In the genomic region with DNA sequence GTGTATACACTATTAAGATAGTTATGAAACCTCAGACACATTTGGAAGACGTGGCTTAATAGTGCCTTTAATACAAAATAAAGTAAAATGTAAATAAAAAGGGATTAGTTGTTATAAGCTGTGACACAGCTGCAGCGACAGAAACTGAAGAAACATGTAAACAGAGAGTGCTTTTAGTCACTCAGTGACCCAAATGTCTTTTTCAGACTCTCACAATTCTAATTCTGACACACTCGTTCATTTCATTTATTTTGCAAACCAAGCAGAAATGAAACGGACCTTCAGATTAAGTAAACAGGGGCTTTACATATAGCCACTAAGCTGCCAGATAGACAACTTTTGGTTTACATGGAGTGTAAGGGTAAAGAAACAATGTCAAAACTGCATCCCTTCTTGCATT, we compare ENCODE assay signal across 18 cellular contexts.
A peak's percentile ranks its signal among the peaks of the same experiment; 100 is the strongest.
DNase-seq lines count a peak whose midpoint lies in the region; ATAC-seq and TF ChIP-seq lines count a peak whose summit lies in the region.
"Had no signal": no experiment of that assay in that cellular context is flagged by ENCODE, and none has a peak within 500 bp of the region (broad histone marks: within the 10 kb centered on the region; RNA-seq: fewer than 3 reads in every experiment).

No MANE protein-coding gene starts in this region.

- intact Hi-C loops in transverse colon (cut with DNase I; ENCODE audit: low total_unique reads): loop anchor here (10.0 kb wide), 3 partner anchors 351 to 641 kb away; no protein-coding TSS in a partner anchor

- H3K36me3 Mint-ChIP-seq in nephron progenitor cell (ENCODE audit: low read depth): peaks cover 4% of the 10 kb centered on the region
- H3K36me3 Mint-ChIP-seq: CD4-positive, CD25-positive, alpha-beta regulatory T cell had no signal

- in situ Hi-C loops in transverse colon (cut with MboI; ENCODE audit: low pct_ligation_motif_present in 1 of 4, low pct_unique_long_range_greater_than_20kb in 1 of 4, low sequenced_read_pairs in 3 of 4): no loop called here

- H3K4me3 ChIP-seq in fibroblast of villous mesenchyme (ENCODE audit: low read depth, low read length): no peak overlapping the region
- H3K4me3 ChIP-seq in transverse colon: no peak overlapping the region
- H3K4me3 ChIP-seq: PC-9 had no signal

- H3K9me3 Mint-ChIP-seq in nephron progenitor cell: peaks cover 13% of the 10 kb centered on the region

- no peaks in the 10 kb centered on the region for H3K27me3 Mint-ChIP-seq in nephron progenitor cell (ENCODE audit: low read depth, poor library complexity)

- H3K27ac Mint-ChIP-seq in nephron progenitor cell: peak overlapping the region; percentile 50
- H3K27ac Mint-ChIP-seq: CD4-positive, CD25-positive, alpha-beta regulatory T cell had no signal

- H3K9me3 ChIP-seq in transverse colon: no peaks in the 10 kb centered on the region
- H3K9me3 ChIP-seq: BE2C had no signal

- no peak overlapping the region for H3K4me3 Mint-ChIP-seq in nephron progenitor cell
- H3K4me3 Mint-ChIP-seq: CD4-positive, CD25-positive, alpha-beta regulatory T cell had no signal

- peaks cover 0 to 9% (median 0%) of the 10 kb centered on the region in 4 donors for H3K4me1 ChIP-seq in transverse colon

- no peaks in the 10 kb centered on the region for H3K36me3 ChIP-seq in transverse colon
- H3K36me3 ChIP-seq: BE2C had no signal

- H3K4me1 Mint-ChIP-seq in nephron progenitor cell: peaks cover 45% of the 10 kb centered on the region
- H3K4me1 Mint-ChIP-seq: CD4-positive, CD25-positive, alpha-beta regulatory T cell had no signal

- no peaks in the 10 kb centered on the region for H3K27me3 ChIP-seq in transverse colon
- H3K27me3 ChIP-seq: BE2C had no signal

- TF ChIP-seq CTCF in fibroblast of villous mesenchyme (IDR thresholded peaks at IDR 0.05; ENCODE audit: insufficient read depth, low read depth, low read length): no peak
- no peak for TF ChIP-seq CTCF in nephron progenitor cell (IDR thresholded peaks at IDR 0.05)
- TF ChIP-seq CTCF in transverse colon (IDR thresholded peaks at IDR 0.05): no peak
- no peak for TF ChIP-seq CTCF in GM20000 (IDR thresholded peaks at IDR 0.05; ENCODE audit: extremely low read depth, missing control alignments)

- 52 to 55% methylated on average over 4 of the region's 4 CpGs for WGBS in transverse colon (ENCODE audit: low coverage in 1 of 2), 2 donors

- no peak for TF ChIP-seq POLR2A in transverse colon (IDR thresholded peaks at IDR 0.05)

- ATAC-seq in GM21390 (IDR thresholded peaks at IDR 0.05; ENCODE audit: unreplicated experiment): no peak

- TF ChIP-seq EP300 in transverse colon (IDR thresholded peaks at IDR 0.05; ENCODE audit: low read depth): no peak

- DNase-seq in NCI-H82 (lab: John Stamatoyannopoulos, UW) (peak; percentile 38), NCI-H82 treated with DMSO at 0.1 percent for 48 hours (lab: John Stamatoyannopoulos, UW; ENCODE audit: unreplicated experiment) (no peak), fibroblast of villous mesenchyme (ENCODE audit: low read depth) (peak; percentile 67), nephron progenitor cell (no peak), transverse colon (no peak), COLO829 (ENCODE audit: low spot score) (no peak), GM20000 (ENCODE audit: low spot score) (no peak)
- DNase-seq: BE2C; CD4-positive, CD25-positive, alpha-beta regulatory T cell; DMS153; GDM1; GOT3; NCI-H1694 treated with DMSO at 0.1 percent for 48 hours; NCI-H2227 treated with DMSO at 0.1 percent for 48 hours; NCI-H510A treated with DMSO at 0.1 percent for 48 hours; PC-9 had no signal

- H3K27ac ChIP-seq in transverse colon: peak overlapping the region; percentile 52 to 74 (median 64)
- H3K27ac ChIP-seq: 22Rv1, PC-9 had no signal

Comparison
In these comparisons a context has a peak if more than half of its experiments do, and no peak if none do; other contexts are left out.
1. DNase-seq: peak in NCI-H82 (single experiment) and fibroblast of villous mesenchyme (single experiment); none in NCI-H82 treated with DMSO at 0.1 percent for 48 hours (single experiment), nephron progenitor cell (single experiment), transverse colon (single experiment), COLO829 (single experiment) and GM20000 (single experiment).